In genomic region chr9:76136986-76137385, GRCh38 we compare ENCODE assay signal across 12 cellular contexts.
DNase-seq lines count a peak whose midpoint lies in the region; ATAC-seq and TF ChIP-seq lines count a peak whose summit lies in the region.
"Had no signal": no experiment of that assay in that cellular context is flagged by ENCODE, and none has a peak within 500 bp of the region (broad histone marks: within the 10 kb centered on the region; RNA-seq: fewer than 3 reads in every experiment).

No MANE protein-coding gene starts in this region.

- in situ Hi-C loops in astrocyte of the spinal cord (cut with HindIII; ENCODE audit: low sequenced_read_pairs): no loop called here

- no peak overlapping the region for H3K4me3 ChIP-seq in HL-60 (replicated peaks; ENCODE audit: insufficient read depth, low read length)
- H3K4me3 ChIP-seq in astrocyte of the spinal cord (ENCODE audit: low read depth, low read length): no peak overlapping the region
- H3K4me3 ChIP-seq in lower lobe of right lung: no peak overlapping the region
- H3K4me3 ChIP-seq: pancreas had no signal

- DNase-seq in COLO829 (ENCODE audit: low spot score): peak; percentile 6
- DNase-seq in HL-60 (ENCODE audit: low read depth in 1 of 2, low spot score in 1 of 2): peak in 1 of 2 experiments; percentile 64
- DNase-seq in astrocyte of the spinal cord (ENCODE audit: low read depth, low spot score): peak; percentile 66
- no peak for DNase-seq in lower lobe of right lung
- no peak for DNase-seq in D341Med (ENCODE audit: low spot score)
- no peak for DNase-seq in stimulated activated CD4-positive, alpha-beta T cell treated with anti-CD3 and anti-CD28 coated beads, Interleukin-2, amount 100 ng/mL, for 24 hours
- DNase-seq in putamen (ENCODE audit: low spot score): no peak
- DNase-seq: activated T-cell treated with anti-CD3 and anti-CD28 coated beads, Interleukin-2, amount 50 U/mL, for 4 hours; pancreas had no signal

- intact Hi-C loops in lower lobe of right lung (cut with DNase I): no loop called here

- no peaks in the 10 kb centered on the region for H3K36me3 ChIP-seq in lower lobe of right lung
- H3K36me3 ChIP-seq: pancreas had no signal

- H3K27ac ChIP-seq in HL-60 (replicated peaks) (peak overlapping the region; percentile 28), lower lobe of right lung (no peak overlapping the region)
- H3K27ac ChIP-seq: epithelial cell of prostate, pancreas had no signal

- H3K4me1 ChIP-seq in lower lobe of right lung: peaks cover 5% of the 10 kb centered on the region
- H3K4me1 ChIP-seq: pancreas had no signal

- TF ChIP-seq CTCF in HL-60 (IDR thresholded peaks at IDR 0.05; ENCODE audit: insufficient read depth, low read length) (no peak), astrocyte of the spinal cord (IDR thresholded peaks at IDR 0.05; ENCODE audit: low read depth, low read length) (no peak), lower lobe of right lung (IDR thresholded peaks at IDR 0.05) (no peak)

- H3K27me3 ChIP-seq in HL-60 (ENCODE audit: insufficient read depth, poor library complexity, severe bottlenecking): no peaks in the 10 kb centered on the region
- H3K27me3 ChIP-seq in lower lobe of right lung (ENCODE audit: low read depth): no peaks in the 10 kb centered on the region
- H3K27me3 ChIP-seq: pancreas had no signal

- no peaks in the 10 kb centered on the region for H3K9me3 ChIP-seq in lower lobe of right lung
- H3K9me3 ChIP-seq: pancreas had no signal

- peak; percentile 29 to 37 for ATAC-seq in lower lobe of right lung
- ATAC-seq in HG03196 (IDR thresholded peaks at IDR 0.05; ENCODE audit: unreplicated experiment): no peak
- ATAC-seq: Panc1 had no signal

Comparison
In these comparisons a context has a peak if more than half of its experiments do, and no peak if none do; other contexts are left out.
1. DNase-seq: peak in COLO829 (single experiment) and astrocyte of the spinal cord (single experiment); none in lower lobe of right lung (single experiment), D341Med (single experiment), stimulated activated CD4-positive, alpha-beta T cell treated with anti-CD3 and anti-CD28 coated beads, Interleukin-2, amount 100 ng/mL, for 24 hours (0 of 2) and putamen (single experiment).